Comparison of ENCODE assay signal across 12 cellular contexts in the genomic region with DNA sequence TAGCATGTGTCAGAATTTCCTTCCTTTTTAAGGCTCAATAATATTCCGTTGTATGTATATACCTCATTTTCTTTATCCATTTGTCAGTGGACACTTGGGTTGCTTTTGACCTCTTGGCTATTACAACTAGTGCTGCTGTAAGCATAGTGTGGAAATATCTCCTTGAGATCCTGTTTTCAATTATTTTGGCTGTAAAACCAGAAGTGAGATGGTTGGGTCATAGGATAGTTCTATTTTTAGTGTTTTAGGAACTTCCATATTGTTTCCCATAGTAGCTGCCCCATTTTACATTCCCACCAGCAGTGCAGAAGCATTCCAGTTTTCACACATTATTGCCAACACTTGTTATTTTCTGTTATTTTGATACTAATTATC.
DNase-seq lines count a peak whose midpoint lies in the region; ATAC-seq, FAIRE-seq and TF ChIP-seq lines count a peak whose summit lies in the region.
"Had no signal": no experiment of that assay in that cellular context is flagged by ENCODE, and none has a peak within 500 bp of the region (broad histone marks: within the 10 kb centered on the region; RNA-seq: fewer than 3 reads in every experiment).

No MANE protein-coding gene starts in this region.

- no peaks in the 10 kb centered on the region for H3K36me3 Mint-ChIP-seq in Caco-2 (ENCODE audit: insufficient read depth, unreplicated experiment)
- H3K36me3 Mint-ChIP-seq: stimulated activated effector memory CD8-positive, alpha-beta T cell treated with anti-CD3 and anti-CD28 coated beads, Interleukin-12 subunit alpha, Interleukin-12 subunit beta, amount 100 ng/mL, for 72 hours had no signal

- ATAC-seq in left lobe of liver: peak; percentile 17
- ATAC-seq in omental fat pad (ENCODE audit: low FRiP score): no peak
- no peak for ATAC-seq in HG02798 (IDR thresholded peaks at IDR 0.05; ENCODE audit: poor library complexity, unreplicated experiment)

- H3K9me2 ChIP-seq in SU-DHL-6 (replicated peaks; ENCODE audit: insufficient read depth, low read length): no peaks in the 10 kb centered on the region

- H3K4me3 ChIP-seq in SU-DHL-6 (ENCODE audit: insufficient read depth, low read length, poor library complexity, severe bottlenecking) (no peak overlapping the region), Caco-2 (ENCODE audit: low read depth, low read length) (no peak overlapping the region)

- no peaks in the 10 kb centered on the region for H3F3A ChIP-seq in SU-DHL-6 (ENCODE audit: insufficient read depth)

- TF ChIP-seq CTCF in SU-DHL-6 (IDR thresholded peaks at IDR 0.05; ENCODE audit: insufficient read depth, low read length, poor library complexity, severe bottlenecking): no peak
- TF ChIP-seq CTCF in omental fat pad (IDR thresholded peaks at IDR 0.05): no peak
- no peak for TF ChIP-seq CTCF in Caco-2 (IDR thresholded peaks at IDR 0.05; ENCODE audit: insufficient read depth in 1 of 2, low read depth in 1 of 2, low read length in 1 of 2, severe bottlenecking in 1 of 2, unreplicated experiment in 1 of 2)

- H3K4me1 ChIP-seq in Caco-2: no peaks in the 10 kb centered on the region

- H3K9ac ChIP-seq in SU-DHL-6 (ENCODE audit: low read length): no peak overlapping the region

- POLR2A ChIA-PET in Caco-2 (lab: Charles Lee): no interaction called here

- H3K27ac ChIP-seq in SU-DHL-6 (ENCODE audit: low read depth, low read length): no peak overlapping the region
- H3K27ac ChIP-seq: RWPE1 had no signal

- DNase-seq in Ammon's horn (ENCODE audit: low spot score) (peak; percentile 23), GM12892 (ENCODE audit: insufficient read length) (no peak), left lobe of liver (ENCODE audit: low spot score) (no peak), NCI-H2171 (lab: John Stamatoyannopoulos, UW) (no peak), omental fat pad (ENCODE audit: low spot score) (no peak), Caco-2 (no peak)
- DNase-seq: amniotic stem cell, NCI-H2171 treated with DMSO at 0.1 percent for 48 hours had no signal

- no peaks in the 10 kb centered on the region for H3K4me1 Mint-ChIP-seq in Caco-2 (ENCODE audit: low read depth, unreplicated experiment)

- no peak overlapping the region for H3K27ac Mint-ChIP-seq in Caco-2 (ENCODE audit: unreplicated experiment)
- H3K27ac Mint-ChIP-seq: stimulated activated effector memory CD8-positive, alpha-beta T cell treated with anti-CD3 and anti-CD28 coated beads, Interleukin-12 subunit alpha, Interleukin-12 subunit beta, amount 100 ng/mL, for 72 hours had no signal

- H3K79me2 ChIP-seq in SU-DHL-6 (ENCODE audit: insufficient read depth, low read length): no peaks in the 10 kb centered on the region

- intact Hi-C loops in Caco-2 (cut with micrococcal nuclease; ENCODE audit: unreplicated experiment): no loop called here

- no peaks in the 10 kb centered on the region for H3K27me3 ChIP-seq in SU-DHL-6 (ENCODE audit: low read length)
- no peaks in the 10 kb centered on the region for H3K27me3 ChIP-seq in Caco-2 (replicated peaks; ENCODE audit: control insufficient read depth, insufficient read depth, low read length)

- H3K4me2 ChIP-seq in SU-DHL-6 (ENCODE audit: low read depth, low read length, poor library complexity, severe bottlenecking): peak overlapping the region; percentile 18

- FAIRE-seq in GM12892 (lab: Jason Lieb, UNC): peak; percentile 48

- H3K9me3 ChIP-seq in SU-DHL-6 (ENCODE audit: insufficient read depth, low read length) (no peaks in the 10 kb centered on the region), Caco-2 (no peaks in the 10 kb centered on the region)

- BruUV-seq in Caco-2 (replicated peaks; lab: Mats Ljungman, UMichigan): no TSS peak

- no peak overlapping the region for H2AFZ ChIP-seq in SU-DHL-6 (ENCODE audit: low read depth, low read length, severe bottlenecking)

- CTCF ChIA-PET in Caco-2 (lab: Charles Lee): no interaction called here

- no peak overlapping the region for H3K4me3 Mint-ChIP-seq in Caco-2 (ENCODE audit: unreplicated experiment)

- H3K9me3 Mint-ChIP-seq in Caco-2 (ENCODE audit: unreplicated experiment): no peaks in the 10 kb centered on the region
- H3K9me3 Mint-ChIP-seq: stimulated activated effector memory CD8-positive, alpha-beta T cell treated with anti-CD3 and anti-CD28 coated beads, Interleukin-12 subunit alpha, Interleukin-12 subunit beta, amount 100 ng/mL, for 72 hours had no signal

- TF ChIP-seq POLR2A in GM12892 (IDR thresholded peaks at IDR 0.05; ENCODE audit: low read depth, low read length): no peak

- H3K27me3 Mint-ChIP-seq in Caco-2 (ENCODE audit: insufficient read depth, unreplicated experiment): no peaks in the 10 kb centered on the region

- H4K20me1 ChIP-seq in SU-DHL-6 (ENCODE audit: low read depth, low read length): no peaks in the 10 kb centered on the region

- no peaks in the 10 kb centered on the region for H3K36me3 ChIP-seq in SU-DHL-6 (ENCODE audit: low read length)
- no peaks in the 10 kb centered on the region for H3K36me3 ChIP-seq in Caco-2 (ENCODE audit: control insufficient read depth, insufficient read depth, low read length)
